1 cellular context compared by ENCODE assay signal in genomic region chr14:76034566-76034965, GRCh38.
TF ChIP-seq lines count a peak whose summit lies in the region.

No MANE protein-coding gene starts in this region.

TF ChIP-seq in HepG2, 621 proteins besides CTCF, POLR2A, EP300 and RAD21:
- TF ChIP-seq ZNF446 (CRISPR knock-in tag; IDR thresholded peaks at IDR 0.05) (no peak), SMARCE1 (IDR thresholded peaks at IDR 0.05; ENCODE audit: borderline replicate concordance) (no peak), THYN1 (CRISPR knock-in tag; IDR thresholded peaks at IDR 0.05; ENCODE audit: borderline replicate concordance, low read depth) (no peak), FLYWCH1 (CRISPR knock-in tag; IDR thresholded peaks at IDR 0.05) (no peak), ZBTB20 (CRISPR knock-in tag; IDR thresholded peaks at IDR 0.05; ENCODE audit: borderline replicate concordance, low read depth) (no peak), MLLT10 (CRISPR knock-in tag; IDR thresholded peaks at IDR 0.05) (no peak), PCBP1 (IDR thresholded peaks at IDR 0.05; ENCODE audit: borderline replicate concordance, low read depth, low read length) (no peak), MEIS1 (CRISPR knock-in tag; IDR thresholded peaks at IDR 0.05; ENCODE audit: borderline replicate concordance) (no peak), ZNF605 (CRISPR knock-in tag; IDR thresholded peaks at IDR 0.05) (no peak), ZNF256 (CRISPR knock-in tag; conservative IDR thresholded peaks at IDR 0.05) (no peak), SRF (IDR thresholded peaks at IDR 0.05; ENCODE audit: low read depth, low read length) (no peak), ZNF558 (CRISPR knock-in tag; IDR thresholded peaks at IDR 0.05; ENCODE audit: borderline replicate concordance) (no peak), GATAD2A (CRISPR knock-in tag; IDR thresholded peaks at IDR 0.05) (no peak), ZNF10 (CRISPR knock-in tag; IDR thresholded peaks at IDR 0.05; ENCODE audit: borderline replicate concordance, low read depth) (no peak), ZNF614 (CRISPR knock-in tag; IDR thresholded peaks at IDR 0.05; ENCODE audit: borderline replicate concordance) (no peak), REXO4 (CRISPR knock-in tag; IDR thresholded peaks at IDR 0.05; ENCODE audit: borderline replicate concordance) (no peak), ZNF160 (CRISPR knock-in tag; IDR thresholded peaks at IDR 0.05) (no peak), FOXM1 (CRISPR knock-in tag; IDR thresholded peaks at IDR 0.05) (no peak), EEA1 (CRISPR knock-in tag; IDR thresholded peaks at IDR 0.05; ENCODE audit: borderline replicate concordance) (no peak)
